1 cellular context compared by ENCODE assay signal in the genomic region with DNA sequence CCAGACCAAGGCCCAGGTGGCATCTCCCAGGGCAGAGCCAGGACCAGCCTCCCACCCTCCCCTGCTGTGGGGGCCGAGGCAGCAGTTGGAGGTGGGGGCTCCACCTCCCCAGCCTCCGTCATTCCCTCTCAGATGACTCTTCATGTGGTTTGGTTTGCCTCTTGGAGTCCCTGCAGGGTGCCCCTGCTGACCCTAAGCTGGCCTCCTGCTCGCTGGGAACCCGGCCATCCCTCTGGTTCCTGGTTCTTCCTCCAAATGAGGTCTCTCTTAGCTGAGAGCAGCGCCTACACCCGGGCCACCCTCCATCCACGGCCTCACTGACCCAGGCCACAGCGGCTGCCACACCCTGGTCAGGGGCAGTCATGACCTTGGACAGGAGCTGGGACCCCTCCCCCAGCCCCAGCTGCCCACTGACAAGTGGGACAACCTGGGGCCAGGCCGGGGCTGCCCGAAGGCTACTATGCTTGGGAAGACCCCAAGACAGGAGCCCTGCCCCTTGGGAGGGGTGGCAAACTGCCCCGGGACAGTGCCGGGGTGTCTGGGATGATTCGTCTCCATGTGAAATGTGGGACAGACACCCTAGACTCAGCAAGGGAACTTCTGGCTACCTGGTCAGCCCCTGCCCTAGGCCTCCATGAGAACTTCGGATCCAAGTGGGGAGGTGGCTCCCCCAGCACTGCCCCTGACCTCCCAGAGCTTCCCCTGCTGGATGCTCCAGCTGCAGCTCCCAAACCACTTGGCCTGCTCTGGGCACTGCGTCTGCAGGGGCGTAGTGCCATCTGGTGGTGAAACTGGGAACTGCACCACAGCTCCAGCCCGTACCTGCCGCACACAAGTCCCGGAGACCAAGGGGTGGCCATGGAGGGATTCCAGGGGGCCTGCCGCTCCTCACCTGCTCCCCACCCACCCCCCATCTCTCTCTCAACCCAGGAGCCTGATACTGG.
A peak's percentile ranks its signal among the peaks of the same experiment; 100 is the strongest.
TF ChIP-seq lines count a peak whose summit lies in the region.

No MANE protein-coding gene starts in this region.

TF ChIP-seq in HEK293, 187 proteins besides CTCF, POLR2A, EP300 and RAD21 (continued from another document and continues in another):
- no peak for TF ChIP-seq HIC1 (tag by site-specific recombination; IDR thresholded peaks at IDR 0.05)
- TF ChIP-seq, protein P1, sequence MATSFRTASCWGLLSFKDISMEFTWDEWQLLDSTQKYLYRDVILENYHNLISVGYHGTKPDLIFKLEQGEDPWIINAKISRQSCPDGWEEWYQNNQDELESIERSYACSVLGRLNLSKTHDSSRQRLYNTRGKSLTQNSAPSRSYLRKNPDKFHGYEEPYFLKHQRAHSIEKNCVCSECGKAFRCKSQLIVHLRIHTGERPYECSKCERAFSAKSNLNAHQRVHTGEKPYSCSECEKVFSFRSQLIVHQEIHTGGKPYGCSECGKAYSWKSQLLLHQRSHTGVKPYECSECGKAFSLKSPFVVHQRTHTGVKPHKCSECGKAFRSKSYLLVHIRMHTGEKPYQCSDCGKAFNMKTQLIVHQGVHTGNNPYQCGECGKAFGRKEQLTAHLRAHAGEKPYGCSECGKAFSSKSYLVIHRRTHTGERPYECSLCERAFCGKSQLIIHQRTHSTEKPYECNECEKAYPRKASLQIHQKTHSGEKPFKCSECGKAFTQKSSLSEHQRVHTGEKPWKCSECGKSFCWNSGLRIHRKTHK (tag by site-specific recombination; IDR thresholded peaks at IDR 0.05) = no peak
- no peak for TF ChIP-seq ZNF391 (tag by site-specific recombination; IDR thresholded peaks at IDR 0.05; ENCODE audit: borderline replicate concordance, low read depth)
- no peak for TF ChIP-seq ZNF398 (tag by site-specific recombination; IDR thresholded peaks at IDR 0.05)
- TF ChIP-seq, protein P2, sequence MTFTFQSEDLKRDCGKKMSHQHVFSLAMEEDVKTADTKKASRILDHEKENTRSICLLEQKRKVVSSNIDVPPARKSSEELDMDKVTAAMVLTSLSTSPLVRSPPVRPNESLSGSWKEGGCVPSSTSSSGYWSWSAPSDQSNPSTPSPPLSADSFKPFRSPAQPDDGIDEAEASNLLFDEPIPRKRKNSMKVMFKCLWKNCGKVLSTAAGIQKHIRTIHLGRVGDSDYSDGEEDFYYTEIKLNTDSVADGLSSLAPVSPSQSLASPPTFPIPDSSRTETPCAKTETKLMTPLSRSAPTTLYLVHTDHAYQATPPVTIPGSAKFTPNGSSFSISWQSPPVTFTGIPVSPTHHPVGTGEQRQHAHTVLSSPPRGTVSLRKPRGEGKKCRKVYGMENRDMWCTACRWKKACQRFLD (tag by site-specific recombination; IDR thresholded peaks at IDR 0.05) = no peak
- TF ChIP-seq, protein P3, sequence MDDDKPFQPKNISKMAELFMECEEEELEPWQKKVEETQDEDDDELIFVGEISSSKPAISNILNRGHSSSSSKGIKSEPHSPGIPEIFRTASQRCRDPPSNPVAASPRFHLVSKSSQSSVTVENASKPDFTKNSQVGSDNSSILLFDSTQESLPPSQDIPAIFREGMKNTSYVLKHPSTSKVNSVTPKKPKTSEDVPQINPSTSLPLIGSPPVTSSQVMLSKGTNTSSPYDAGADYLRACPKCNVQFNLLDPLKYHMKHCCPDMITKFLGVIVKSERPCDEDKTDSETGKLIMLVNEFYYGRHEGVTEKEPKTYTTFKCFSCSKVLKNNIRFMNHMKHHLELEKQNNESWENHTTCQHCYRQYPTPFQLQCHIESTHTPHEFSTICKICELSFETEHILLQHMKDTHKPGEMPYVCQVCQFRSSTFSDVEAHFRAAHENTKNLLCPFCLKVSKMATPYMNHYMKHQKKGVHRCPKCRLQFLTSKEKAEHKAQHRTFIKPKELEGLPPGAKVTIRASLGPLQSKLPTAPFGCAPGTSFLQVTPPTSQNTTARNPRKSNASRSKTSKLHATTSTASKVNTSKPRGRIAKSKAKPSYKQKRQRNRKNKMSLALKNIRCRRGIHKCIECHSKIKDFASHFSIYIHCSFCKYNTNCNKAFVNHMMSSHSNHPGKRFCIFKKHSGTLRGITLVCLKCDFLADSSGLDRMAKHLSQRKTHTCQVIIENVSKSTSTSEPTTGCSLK (tag by site-specific recombination; IDR thresholded peaks at IDR 0.05) = no peak
- TF ChIP-seq, protein P4, sequence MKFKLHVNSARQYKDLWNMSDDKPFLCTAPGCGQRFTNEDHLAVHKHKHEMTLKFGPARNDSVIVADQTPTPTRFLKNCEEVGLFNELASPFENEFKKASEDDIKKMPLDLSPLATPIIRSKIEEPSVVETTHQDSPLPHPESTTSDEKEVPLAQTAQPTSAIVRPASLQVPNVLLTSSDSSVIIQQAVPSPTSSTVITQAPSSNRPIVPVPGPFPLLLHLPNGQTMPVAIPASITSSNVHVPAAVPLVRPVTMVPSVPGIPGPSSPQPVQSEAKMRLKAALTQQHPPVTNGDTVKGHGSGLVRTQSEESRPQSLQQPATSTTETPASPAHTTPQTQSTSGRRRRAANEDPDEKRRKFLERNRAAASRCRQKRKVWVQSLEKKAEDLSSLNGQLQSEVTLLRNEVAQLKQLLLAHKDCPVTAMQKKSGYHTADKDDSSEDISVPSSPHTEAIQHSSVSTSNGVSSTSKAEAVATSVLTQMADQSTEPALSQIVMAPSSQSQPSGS (tag by site-specific recombination; IDR thresholded peaks at IDR 0.05; ENCODE audit: low read depth) = no peak
- TF ChIP-seq, protein P5, sequence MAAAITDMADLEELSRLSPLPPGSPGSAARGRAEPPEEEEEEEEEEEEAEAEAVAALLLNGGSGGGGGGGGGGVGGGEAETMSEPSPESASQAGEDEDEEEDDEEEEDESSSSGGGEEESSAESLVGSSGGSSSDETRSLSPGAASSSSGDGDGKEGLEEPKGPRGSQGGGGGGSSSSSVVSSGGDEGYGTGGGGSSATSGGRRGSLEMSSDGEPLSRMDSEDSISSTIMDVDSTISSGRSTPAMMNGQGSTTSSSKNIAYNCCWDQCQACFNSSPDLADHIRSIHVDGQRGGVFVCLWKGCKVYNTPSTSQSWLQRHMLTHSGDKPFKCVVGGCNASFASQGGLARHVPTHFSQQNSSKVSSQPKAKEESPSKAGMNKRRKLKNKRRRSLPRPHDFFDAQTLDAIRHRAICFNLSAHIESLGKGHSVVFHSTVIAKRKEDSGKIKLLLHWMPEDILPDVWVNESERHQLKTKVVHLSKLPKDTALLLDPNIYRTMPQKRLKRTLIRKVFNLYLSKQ (tag by site-specific recombination; IDR thresholded peaks at IDR 0.05; ENCODE audit: borderline replicate concordance) = no peak
- no peak for TF ChIP-seq ZNF777 (tag by site-specific recombination; IDR thresholded peaks at IDR 0.05; ENCODE audit: borderline replicate concordance)
- TF ChIP-seq ZBTB8A (tag by site-specific recombination; IDR thresholded peaks at IDR 0.05) = no peak
- TF ChIP-seq ZBTB10 (tag by site-specific recombination; IDR thresholded peaks at IDR 0.05) = no peak
- TF ChIP-seq ZFHX2 (tag by site-specific recombination; conservative IDR thresholded peaks at IDR 0.05) = no peak
- TF ChIP-seq ZNF350 (tag by site-specific recombination; IDR thresholded peaks at IDR 0.05) = no peak
- TF ChIP-seq OSR2 (tag by site-specific recombination; IDR thresholded peaks at IDR 0.05) = no peak
- 0 out of 2 replicates have a peak, but pooled peaks have one; percentile 42 for TF ChIP-seq SP7 (tag by site-specific recombination; IDR thresholded peaks at IDR 0.05)
- peak; percentile 28; the same call in 1 of the 2 replicates for TF ChIP-seq ZNF394 (tag by site-specific recombination; IDR thresholded peaks at IDR 0.05; ENCODE audit: borderline replicate concordance)
- no peak for TF ChIP-seq ZBTB21 (tag by site-specific recombination; IDR thresholded peaks at IDR 0.05)
- no peak for TF ChIP-seq ZNF174 (tag by site-specific recombination; IDR thresholded peaks at IDR 0.05)
- TF ChIP-seq ZNF146 (tag by site-specific recombination; IDR thresholded peaks at IDR 0.05) = no peak
- no peak for TF ChIP-seq KLF8 (tag by site-specific recombination; IDR thresholded peaks at IDR 0.05)
- peak; percentile 91 for TF ChIP-seq GLIS1 (tag by site-specific recombination; IDR thresholded peaks at IDR 0.05)
- no peak for TF ChIP-seq ZNF416 (tag by site-specific recombination; IDR thresholded peaks at IDR 0.05)
- no peak for TF ChIP-seq ZNF837 (tag by site-specific recombination; IDR thresholded peaks at IDR 0.05)
- no peak for TF ChIP-seq ZNF555 (tag by site-specific recombination; conservative IDR thresholded peaks at IDR 0.05)
- TF ChIP-seq ZNF843 (tag by site-specific recombination; IDR thresholded peaks at IDR 0.05) = no peak
- TF ChIP-seq ZNF654 (tag by site-specific recombination; IDR thresholded peaks at IDR 0.05; ENCODE audit: low read depth) = peak; percentile 84
- peak; percentile 38 for TF ChIP-seq ZIC2 (tag by site-specific recombination; IDR thresholded peaks at IDR 0.05)
- TF ChIP-seq, protein P6, sequence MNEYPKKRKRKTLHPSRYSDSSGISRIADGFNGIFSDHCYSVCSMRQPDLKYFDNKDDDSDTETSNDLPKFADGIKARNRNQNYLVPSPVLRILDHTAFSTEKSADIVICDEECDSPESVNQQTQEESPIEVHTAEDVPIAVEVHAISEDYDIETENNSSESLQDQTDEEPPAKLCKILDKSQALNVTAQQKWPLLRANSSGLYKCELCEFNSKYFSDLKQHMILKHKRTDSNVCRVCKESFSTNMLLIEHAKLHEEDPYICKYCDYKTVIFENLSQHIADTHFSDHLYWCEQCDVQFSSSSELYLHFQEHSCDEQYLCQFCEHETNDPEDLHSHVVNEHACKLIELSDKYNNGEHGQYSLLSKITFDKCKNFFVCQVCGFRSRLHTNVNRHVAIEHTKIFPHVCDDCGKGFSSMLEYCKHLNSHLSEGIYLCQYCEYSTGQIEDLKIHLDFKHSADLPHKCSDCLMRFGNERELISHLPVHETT (tag by site-specific recombination; IDR thresholded peaks at IDR 0.05) = no peak
- no peak for TF ChIP-seq PRDM1 (tag by site-specific recombination; IDR thresholded peaks at IDR 0.05)
- TF ChIP-seq ZNF423 (tag by site-specific recombination; IDR thresholded peaks at IDR 0.05) = no peak
- TF ChIP-seq ZNF112 (tag by site-specific recombination; IDR thresholded peaks at IDR 0.05) = no peak
- TF ChIP-seq, protein P7, sequence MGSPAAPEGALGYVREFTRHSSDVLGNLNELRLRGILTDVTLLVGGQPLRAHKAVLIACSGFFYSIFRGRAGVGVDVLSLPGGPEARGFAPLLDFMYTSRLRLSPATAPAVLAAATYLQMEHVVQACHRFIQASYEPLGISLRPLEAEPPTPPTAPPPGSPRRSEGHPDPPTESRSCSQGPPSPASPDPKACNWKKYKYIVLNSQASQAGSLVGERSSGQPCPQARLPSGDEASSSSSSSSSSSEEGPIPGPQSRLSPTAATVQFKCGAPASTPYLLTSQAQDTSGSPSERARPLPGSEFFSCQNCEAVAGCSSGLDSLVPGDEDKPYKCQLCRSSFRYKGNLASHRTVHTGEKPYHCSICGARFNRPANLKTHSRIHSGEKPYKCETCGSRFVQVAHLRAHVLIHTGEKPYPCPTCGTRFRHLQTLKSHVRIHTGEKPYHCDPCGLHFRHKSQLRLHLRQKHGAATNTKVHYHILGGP (tag by site-specific recombination; IDR thresholded peaks at IDR 0.05) = no peak
- TF ChIP-seq GLIS2 (tag by site-specific recombination; IDR thresholded peaks at IDR 0.05) = peak; percentile 68
- TF ChIP-seq ZNF404 (tag by site-specific recombination; IDR thresholded peaks at IDR 0.05) = 0 out of 2 replicates have a peak, but pooled peaks have one; percentile 8
- TF ChIP-seq, protein P8, sequence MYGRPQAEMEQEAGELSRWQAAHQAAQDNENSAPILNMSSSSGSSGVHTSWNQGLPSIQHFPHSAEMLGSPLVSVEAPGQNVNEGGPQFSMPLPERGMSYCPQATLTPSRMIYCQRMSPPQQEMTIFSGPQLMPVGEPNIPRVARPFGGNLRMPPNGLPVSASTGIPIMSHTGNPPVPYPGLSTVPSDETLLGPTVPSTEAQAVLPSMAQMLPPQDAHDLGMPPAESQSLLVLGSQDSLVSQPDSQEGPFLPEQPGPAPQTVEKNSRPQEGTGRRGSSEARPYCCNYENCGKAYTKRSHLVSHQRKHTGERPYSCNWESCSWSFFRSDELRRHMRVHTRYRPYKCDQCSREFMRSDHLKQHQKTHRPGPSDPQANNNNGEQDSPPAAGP (tag by site-specific recombination; IDR thresholded peaks at IDR 0.05) = peak; percentile 39; the same call in 1 of the 2 replicates
- no peak for TF ChIP-seq ZNF514 (tag by site-specific recombination; IDR thresholded peaks at IDR 0.05)
